ENCODE assay signal across 19 cellular contexts in the genomic region with DNA sequence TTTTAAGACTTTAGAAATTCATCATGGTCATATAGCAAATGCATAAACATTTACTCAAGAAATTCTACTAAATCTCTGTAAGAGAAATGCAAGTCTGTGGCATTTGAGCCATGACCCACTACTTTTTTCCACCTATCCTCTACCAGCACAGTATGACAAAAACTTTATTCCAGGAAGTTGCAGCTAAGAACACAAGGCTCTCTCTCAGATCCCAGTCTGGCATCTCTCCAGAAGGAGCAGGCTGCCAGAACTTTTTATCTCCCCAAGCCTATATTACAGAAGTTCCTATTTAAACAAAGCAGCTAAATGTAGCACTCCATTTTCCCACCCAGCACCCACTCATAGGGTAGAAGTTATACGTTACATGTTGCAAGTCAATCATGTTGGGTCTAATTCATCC. TPM values are rescaled to one million over a fixed set of nuclear protein-coding genes. Genes with fewer than 3 reads are reported as not detected.
DNase-seq lines count a peak whose midpoint lies in the region; ATAC-seq and TF ChIP-seq lines count a peak whose summit lies in the region.
"Had no signal": no experiment of that assay in that cellular context is flagged by ENCODE, and none has a peak within 500 bp of the region (broad histone marks: within the 10 kb centered on the region; RNA-seq: fewer than 3 reads in every experiment).

No MANE protein-coding gene starts in this region.

- H2AFZ ChIP-seq in hepatocyte, result no peak overlapping the region

- H3K4me1 ChIP-seq in body of pancreas (peaks cover 8% of the 10 kb centered on the region), hepatocyte (ENCODE audit: insufficient read depth) (no peaks in the 10 kb centered on the region)

- no peak overlapping the region for H3K4me3 ChIP-seq in body of pancreas
- H3K4me3 ChIP-seq in hepatocyte, result no peak overlapping the region

- peak; percentile 73 for ATAC-seq in body of pancreas
- no peak for ATAC-seq in HG02885 (IDR thresholded peaks at IDR 0.05; ENCODE audit: poor library complexity, unreplicated experiment)
- no peak for ATAC-seq in sciatic nerve
- ATAC-seq: activated CD8-positive, alpha-beta T cell treated with anti-CD3 and anti-CD28 coated beads, Interleukin-2, amount 10 ng/mL, durations not matched to agents 7 days and 5 days; SK-N-SH treated with all-trans-retinoic acid at 6 μM for 48 hours had no signal

- no peaks in the 10 kb centered on the region for H3K9me2 ChIP-seq in hepatocyte (replicated peaks; ENCODE audit: insufficient read depth)

- DNase-seq in DMS 273 (lab: John Stamatoyannopoulos, UW; ENCODE audit: unreplicated experiment), result peak; percentile 11
- DNase-seq in DMS 273 treated with DMSO at 0.1 percent for 48 hours (lab: John Stamatoyannopoulos, UW), result no peak
- peak; percentile 64 to 82 (median 76) for DNase-seq in body of pancreas
- peak; percentile 48 for DNase-seq in hepatocyte (ENCODE audit: low spot score)
- peak; percentile 19 for DNase-seq in superior temporal gyrus (ENCODE audit: extremely low spot score)
- DNase-seq in sciatic nerve (ENCODE audit: low spot score), result no peak
- no peak for DNase-seq in NCI-H187 treated with DMSO at 0.1 percent for 48 hours (lab: John Stamatoyannopoulos, UW)
- DNase-seq: activated CD8-positive, alpha-beta T cell treated with anti-CD3 and anti-CD28 coated beads, Interleukin-2, amount 10 ng/mL, durations not matched to agents 7 days and 5 days; KBM-7; mammary epithelial cell; NCI-H1417; small intestine; stimulated activated naive CD4-positive, alpha-beta T cell treated with Interleukin-2 at 50 U/mL for 16 hours had no signal

- H3K36me3 ChIP-seq in body of pancreas (replicated peaks in 1 of 2; ENCODE audit: insufficient read depth in 1 of 2, low read depth in 2 of 2) (no peaks in the 10 kb centered on the region), hepatocyte (replicated peaks; ENCODE audit: insufficient read depth, low read depth) (no peaks in the 10 kb centered on the region)

- no peak overlapping the region for H3K4me2 ChIP-seq in hepatocyte

- H4K20me1 ChIP-seq in hepatocyte (ENCODE audit: insufficient read depth, poor library complexity, severe bottlenecking), result no peaks in the 10 kb centered on the region

- intact Hi-C loops in body of pancreas (cut with DNase I), result no loop called here
- intact Hi-C loops in sciatic nerve (cut with DNase I), result no loop called here

- H3K9me3 ChIP-seq in body of pancreas (no peaks in the 10 kb centered on the region), hepatocyte (ENCODE audit: low read depth) (no peaks in the 10 kb centered on the region)

- TF ChIP-seq CTCF in body of pancreas (IDR thresholded peaks at IDR 0.05) (no peak), hepatocyte (IDR thresholded peaks at IDR 0.05; ENCODE audit: poor library complexity) (no peak)

- TF ChIP-seq POLR2A in body of pancreas (IDR thresholded peaks at IDR 0.05), result no peak

- no peaks in the 10 kb centered on the region for H3K27me3 ChIP-seq in body of pancreas
- no peaks in the 10 kb centered on the region for H3K27me3 ChIP-seq in hepatocyte

- no peaks in the 10 kb centered on the region for H3K79me2 ChIP-seq in hepatocyte

- 28 to 36% methylated on average over 1 of the region's 1 CpG for WGBS in body of pancreas, 2 donors
- 80% methylated on average over 1 of the region's 1 CpG for WGBS in hepatocyte (ENCODE audit: low lambda C conversion rate, missing lambda C conversion rate)

- H3K27ac ChIP-seq in body of pancreas (no peak overlapping the region), hepatocyte (no peak overlapping the region)
- H3K27ac ChIP-seq: 22Rv1, C4-2B, VCaP had no signal

RNA-seq across cellular contexts. Expression of a gene that starts 49.3 kb away (rescaled TPM):
- total RNA-seq in body of pancreas, result not detected
- 0.56 and 1.2 TPM in 2 replicates for total RNA-seq in hepatocyte
- 0.24 and 2.2 TPM in 2 replicates for polyA plus RNA-seq in hepatocyte
- total RNA-seq in sciatic nerve, result 4.3 TPM
- total RNA-seq: activated CD8-positive, alpha-beta T cell treated with anti-CD3 and anti-CD28 coated beads, Interleukin-2, amount 10 ng/mL, durations not matched to agents 7 days and 5 days; dermis microvascular lymphatic vessel endothelial cell had no signal
- polyA plus RNA-seq: small intestine had no signal

Comparison
In these comparisons a context has a peak if more than half of its experiments do, and no peak if none do; other contexts are left out.
1. DNase-seq: peak in DMS 273 (single experiment), body of pancreas (4 of 4), hepatocyte (single experiment) and superior temporal gyrus (single experiment); none in DMS 273 treated with DMSO at 0.1 percent for 48 hours (single experiment), sciatic nerve (single experiment) and NCI-H187 treated with DMSO at 0.1 percent for 48 hours (single experiment).